In genomic region chr16:47311738-47312505, GRCh38 we compare ENCODE assay signal across 10 cellular contexts.
DNase-seq lines count a peak whose midpoint lies in the region; ATAC-seq and TF ChIP-seq lines count a peak whose summit lies in the region.
"Had no signal": no experiment of that assay in that cellular context is flagged by ENCODE, and none has a peak within 500 bp of the region (broad histone marks: within the 10 kb centered on the region; RNA-seq: fewer than 3 reads in every experiment).

No MANE protein-coding gene starts in this region.

- H3K9ac ChIP-seq in iPS-20b (ENCODE audit: low read depth, low read length): no peak overlapping the region

- H3K27ac Mint-ChIP-seq in HFFc6: no peak overlapping the region

- POLR2A ChIA-PET in HEK293 (lab: Yijun Ruan, JAX): interaction anchor here (0.6 kb wide), 1 partner anchor 145 kb away, joined by 5 read pairs; no protein-coding TSS in a partner anchor

- H3K27ac ChIP-seq in HEK293 (ENCODE audit: extremely low read depth, low read depth, low read length) (no peak overlapping the region), iPS-20b (ENCODE audit: low read length) (no peak overlapping the region)
- H3K27ac ChIP-seq: left lung, vagina had no signal

- no peaks in the 10 kb centered on the region for H3K27me3 Mint-ChIP-seq in HFFc6 (ENCODE audit: insufficient read depth)

- no peak overlapping the region for H3K4me3 Mint-ChIP-seq in HFFc6

- no peak for TF ChIP-seq CTCF in HEK293 (tag by site-specific recombination; IDR thresholded peaks at IDR 0.05)
- no peak for TF ChIP-seq CTCF in HFFc6 (IDR thresholded peaks at IDR 0.05)

- no peaks in the 10 kb centered on the region for H3K9me3 ChIP-seq in HEK293 (ENCODE audit: control insufficient read depth, insufficient read depth, low read depth, low read length)
- H3K9me3 ChIP-seq in iPS-20b (ENCODE audit: insufficient read depth, low read depth, low read length): no peaks in the 10 kb centered on the region
- H3K9me3 ChIP-seq: left lung, vagina had no signal

- H3K4me3 ChIP-seq in HEK293 (ENCODE audit: low read depth, low read length): no peak overlapping the region
- H3K4me3 ChIP-seq in iPS-20b (ENCODE audit: low read length): peak overlapping the region; percentile 47; the same call in 1 of the 2 replicates
- H3K4me3 ChIP-seq: left lung, vagina had no signal

- H3K4me1 Mint-ChIP-seq in HFFc6 (ENCODE audit: low read depth): peaks cover 9% of the 10 kb centered on the region

- H3K36me3 Mint-ChIP-seq in HFFc6 (ENCODE audit: low read depth): no peaks in the 10 kb centered on the region; the same call in 1 of the 2 replicates

- H3K36me3 ChIP-seq in HEK293 (ENCODE audit: control insufficient read depth in 2 of 2, insufficient read depth in 1 of 2, low read length in 2 of 2): no peaks in the 10 kb centered on the region
- no peaks in the 10 kb centered on the region for H3K36me3 ChIP-seq in iPS-20b (ENCODE audit: insufficient read depth, low read depth, low read length)
- H3K36me3 ChIP-seq: vagina had no signal

- no peaks in the 10 kb centered on the region for H3K27me3 ChIP-seq in iPS-20b (ENCODE audit: insufficient read depth, low read length)
- H3K27me3 ChIP-seq: left lung, vagina had no signal

- peak; percentile 46 for DNase-seq in A172 (ENCODE audit: low spot score)
- DNase-seq in astrocyte of the hippocampus (ENCODE audit: low read depth, low spot score): peak; percentile 49
- no peak for DNase-seq in NCI-H748 (lab: John Stamatoyannopoulos, UW; ENCODE audit: unreplicated experiment)
- no peak for DNase-seq in HFFc6
- no peak for DNase-seq in SKM-1 (lab: John Stamatoyannopoulos, UW; ENCODE audit: unreplicated experiment)
- DNase-seq: left lung had no signal

- CTCF ChIA-PET in HEK293 (lab: Yijun Ruan, JAX): interaction anchor here (0.6 to 0.7 kb wide), 2 partner anchors 9 to 41 kb away, joined by 3 read pairs; no protein-coding TSS in a partner anchor

- no peak for ATAC-seq in HG03457 (IDR thresholded peaks at IDR 0.05; ENCODE audit: unreplicated experiment)
- ATAC-seq: left lung had no signal

- no peaks in the 10 kb centered on the region for H3K9me3 Mint-ChIP-seq in HFFc6

- H3K4me1 ChIP-seq in HEK293 (ENCODE audit: control insufficient read depth, insufficient read depth, low read length): no peaks in the 10 kb centered on the region
- peaks cover 28% of the 10 kb centered on the region for H3K4me1 ChIP-seq in iPS-20b (ENCODE audit: insufficient read depth, low read length)
- H3K4me1 ChIP-seq: left lung, vagina had no signal

TF ChIP-seq in HEK293, 187 proteins besides CTCF, POLR2A, EP300 and RAD21:
- TF ChIP-seq ZNF785 (tag by site-specific recombination; IDR thresholded peaks at IDR 0.05) (no peak), YY1 (tag by site-specific recombination; IDR thresholded peaks at IDR 0.05) (no peak), ZNF777 (tag by site-specific recombination; IDR thresholded peaks at IDR 0.05; ENCODE audit: borderline replicate concordance) (no peak), ZNF585B (tag by site-specific recombination; IDR thresholded peaks at IDR 0.05) (no peak), BCL6B (tag by site-specific recombination; IDR thresholded peaks at IDR 0.05) (peak; percentile 34; the same call in 1 of the 2 replicates), TCF7L2 (IDR thresholded peaks at IDR 0.05; ENCODE audit: borderline replicate concordance, low read depth, low read length) (no peak)
- TF ChIP-seq, protein P1, sequence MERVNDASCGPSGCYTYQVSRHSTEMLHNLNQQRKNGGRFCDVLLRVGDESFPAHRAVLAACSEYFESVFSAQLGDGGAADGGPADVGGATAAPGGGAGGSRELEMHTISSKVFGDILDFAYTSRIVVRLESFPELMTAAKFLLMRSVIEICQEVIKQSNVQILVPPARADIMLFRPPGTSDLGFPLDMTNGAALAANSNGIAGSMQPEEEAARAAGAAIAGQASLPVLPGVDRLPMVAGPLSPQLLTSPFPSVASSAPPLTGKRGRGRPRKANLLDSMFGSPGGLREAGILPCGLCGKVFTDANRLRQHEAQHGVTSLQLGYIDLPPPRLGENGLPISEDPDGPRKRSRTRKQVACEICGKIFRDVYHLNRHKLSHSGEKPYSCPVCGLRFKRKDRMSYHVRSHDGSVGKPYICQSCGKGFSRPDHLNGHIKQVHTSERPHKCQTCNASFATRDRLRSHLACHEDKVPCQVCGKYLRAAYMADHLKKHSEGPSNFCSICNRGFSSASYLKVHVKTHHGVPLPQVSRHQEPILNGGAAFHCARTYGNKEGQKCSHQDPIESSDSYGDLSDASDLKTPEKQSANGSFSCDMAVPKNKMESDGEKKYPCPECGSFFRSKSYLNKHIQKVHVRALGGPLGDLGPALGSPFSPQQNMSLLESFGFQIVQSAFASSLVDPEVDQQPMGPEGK (tag by site-specific recombination; IDR thresholded peaks at IDR 0.05): no peak

Comparison
In these comparisons a context has a peak if more than half of its experiments do, and no peak if none do; other contexts are left out.
1. DNase-seq: peak in A172 (single experiment) and astrocyte of the hippocampus (single experiment); none in NCI-H748 (single experiment), HFFc6 (single experiment) and SKM-1 (single experiment).